1 cellular context compared by ENCODE assay signal in the genomic region with DNA sequence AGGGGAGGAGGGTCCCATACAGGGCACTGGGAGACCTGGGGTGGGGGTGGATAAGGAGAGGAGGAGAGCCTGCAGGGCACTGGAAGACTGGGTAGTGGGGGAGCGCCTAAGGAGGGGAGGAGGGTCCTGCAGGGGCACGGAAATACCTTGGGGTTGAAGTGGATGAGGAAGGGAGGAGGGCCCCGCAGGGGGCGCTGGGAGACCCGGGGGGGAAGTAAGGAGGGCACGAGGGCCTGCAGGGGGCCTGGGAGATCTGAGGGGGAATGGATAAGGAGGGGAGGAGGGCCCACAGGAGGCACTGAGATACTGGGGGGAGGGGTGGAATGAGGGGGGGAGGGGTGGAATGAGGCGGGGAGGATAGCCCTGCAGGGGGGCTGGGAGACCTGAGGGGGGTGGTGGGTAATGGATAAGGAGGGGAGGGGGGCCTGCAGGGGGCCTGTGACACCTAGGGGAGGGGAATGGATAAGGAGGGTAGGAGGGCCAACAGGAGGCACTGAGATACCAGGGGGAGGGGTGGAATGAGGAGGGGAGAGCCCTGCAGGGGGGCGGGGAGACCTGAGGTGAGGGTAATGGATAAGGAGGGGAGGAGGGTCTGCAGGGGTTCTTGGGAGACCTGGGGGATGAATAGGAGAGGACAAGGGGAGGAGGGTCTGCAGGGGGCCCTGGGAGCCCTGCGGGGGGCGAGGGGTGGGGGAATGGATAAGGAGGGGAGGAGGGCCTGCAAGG.
TF ChIP-seq lines count a peak whose summit lies in the region.

No MANE protein-coding gene starts in this region.

TF ChIP-seq in HEK293, 187 proteins besides CTCF, POLR2A, EP300 and RAD21 (continued from another document):
- TF ChIP-seq, protein P1, sequence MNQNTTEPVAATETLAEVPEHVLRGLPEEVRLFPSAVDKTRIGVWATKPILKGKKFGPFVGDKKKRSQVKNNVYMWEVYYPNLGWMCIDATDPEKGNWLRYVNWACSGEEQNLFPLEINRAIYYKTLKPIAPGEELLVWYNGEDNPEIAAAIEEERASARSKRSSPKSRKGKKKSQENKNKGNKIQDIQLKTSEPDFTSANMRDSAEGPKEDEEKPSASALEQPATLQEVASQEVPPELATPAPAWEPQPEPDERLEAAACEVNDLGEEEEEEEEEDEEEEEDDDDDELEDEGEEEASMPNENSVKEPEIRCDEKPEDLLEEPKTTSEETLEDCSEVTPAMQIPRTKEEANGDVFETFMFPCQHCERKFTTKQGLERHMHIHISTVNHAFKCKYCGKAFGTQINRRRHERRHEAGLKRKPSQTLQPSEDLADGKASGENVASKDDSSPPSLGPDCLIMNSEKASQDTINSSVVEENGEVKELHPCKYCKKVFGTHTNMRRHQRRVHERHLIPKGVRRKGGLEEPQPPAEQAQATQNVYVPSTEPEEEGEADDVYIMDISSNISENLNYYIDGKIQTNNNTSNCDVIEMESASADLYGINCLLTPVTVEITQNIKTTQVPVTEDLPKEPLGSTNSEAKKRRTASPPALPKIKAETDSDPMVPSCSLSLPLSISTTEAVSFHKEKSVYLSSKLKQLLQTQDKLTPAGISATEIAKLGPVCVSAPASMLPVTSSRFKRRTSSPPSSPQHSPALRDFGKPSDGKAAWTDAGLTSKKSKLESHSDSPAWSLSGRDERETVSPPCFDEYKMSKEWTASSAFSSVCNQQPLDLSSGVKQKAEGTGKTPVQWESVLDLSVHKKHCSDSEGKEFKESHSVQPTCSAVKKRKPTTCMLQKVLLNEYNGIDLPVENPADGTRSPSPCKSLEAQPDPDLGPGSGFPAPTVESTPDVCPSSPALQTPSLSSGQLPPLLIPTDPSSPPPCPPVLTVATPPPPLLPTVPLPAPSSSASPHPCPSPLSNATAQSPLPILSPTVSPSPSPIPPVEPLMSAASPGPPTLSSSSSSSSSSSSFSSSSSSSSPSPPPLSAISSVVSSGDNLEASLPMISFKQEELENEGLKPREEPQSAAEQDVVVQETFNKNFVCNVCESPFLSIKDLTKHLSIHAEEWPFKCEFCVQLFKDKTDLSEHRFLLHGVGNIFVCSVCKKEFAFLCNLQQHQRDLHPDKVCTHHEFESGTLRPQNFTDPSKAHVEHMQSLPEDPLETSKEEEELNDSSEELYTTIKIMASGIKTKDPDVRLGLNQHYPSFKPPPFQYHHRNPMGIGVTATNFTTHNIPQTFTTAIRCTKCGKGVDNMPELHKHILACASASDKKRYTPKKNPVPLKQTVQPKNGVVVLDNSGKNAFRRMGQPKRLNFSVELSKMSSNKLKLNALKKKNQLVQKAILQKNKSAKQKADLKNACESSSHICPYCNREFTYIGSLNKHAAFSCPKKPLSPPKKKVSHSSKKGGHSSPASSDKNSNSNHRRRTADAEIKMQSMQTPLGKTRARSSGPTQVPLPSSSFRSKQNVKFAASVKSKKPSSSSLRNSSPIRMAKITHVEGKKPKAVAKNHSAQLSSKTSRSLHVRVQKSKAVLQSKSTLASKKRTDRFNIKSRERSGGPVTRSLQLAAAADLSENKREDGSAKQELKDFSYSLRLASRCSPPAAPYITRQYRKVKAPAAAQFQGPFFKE (tag by site-specific recombination; IDR thresholded peaks at IDR 0.05; ENCODE audit: borderline replicate concordance): no peak
- TF ChIP-seq ZNF146 (tag by site-specific recombination; IDR thresholded peaks at IDR 0.05): no peak
TF ChIP-seq in HEK293: peak in this region for 2.
